ENCODE assay signal across 8 cellular contexts in genomic region chr14:103628221-103628683, GRCh38. TPM values are rescaled to one million over a fixed set of nuclear protein-coding genes. Genes with fewer than 3 reads are reported as not detected.
DNase-seq lines count a peak whose midpoint lies in the region; ATAC-seq, FAIRE-seq and TF ChIP-seq lines count a peak whose summit lies in the region.

No MANE protein-coding gene starts in this region.

- SMC1A ChIA-PET in GM12878 (lab: Charles Lee; ENCODE audit: uncharacterized antibody, unreplicated experiment): interaction anchor here (1.0 kb wide), 1 partner anchor 164 kb away, joined by 3 read pairs; no protein-coding TSS in a partner anchor

- no peaks in the 10 kb centered on the region for H3K27me3 Mint-ChIP-seq in activated naive CD4-positive, alpha-beta T cell treated with anti-CD3 and anti-CD28 coated beads for 36 hours (ENCODE audit: low read depth)

- no peak for TF ChIP-seq EP300 in GM12878 (IDR thresholded peaks at IDR 0.05; ENCODE audit: borderline replicate concordance in 1 of 2, control insufficient read depth in 1 of 2, low read depth in 2 of 2, low read length in 2 of 2)

- no peak for TF ChIP-seq RAD21 in GM12878 (IDR thresholded peaks at IDR 0.05; ENCODE audit: insufficient read depth, low read depth, low read length)

- intact Hi-C loops in activated naive CD4-positive, alpha-beta T cell treated with anti-CD3 and anti-CD28 coated beads for 36 hours (cut with micrococcal nuclease): loop anchor here (2.0 to 10.0 kb wide), 4 partner anchors 49 to 297 kb away; partner anchors contain the start of genes BAG5, COA8, MARK3 and TDRD9
- intact Hi-C loops in GM12878 (cut with micrococcal nuclease; ENCODE audit: unreplicated experiment): no loop called here

- TF ChIP-seq CTCF in GM12878 (IDR thresholded peaks at IDR 0.05 in 2 of 3, conservative IDR thresholded peaks at IDR 0.05 in 1 of 3; ENCODE audit: control insufficient read depth in 2 of 3, extremely low read depth in 1 of 3, insufficient read depth in 1 of 3, low read depth in 3 of 3, low read length in 3 of 3) (no peak), retinal pigment epithelial cell (conservative IDR thresholded peaks at IDR 0.05; ENCODE audit: low read depth, low read length) (no peak)

- H2AFZ ChIP-seq in GM12878 (ENCODE audit: control insufficient read depth, low read depth, low read length): peak overlapping the region; percentile 92

- no peaks in the 10 kb centered on the region for H3K36me3 ChIP-seq in GM12878 (ENCODE audit: control insufficient read depth in 2 of 2, insufficient read depth in 2 of 2, low read length in 1 of 2)
- H3K36me3 ChIP-seq in iPS-15b (ENCODE audit: control insufficient read depth, insufficient read depth, low read length): no peaks in the 10 kb centered on the region

- ATAC-seq in GM12878 (peak; percentile 55), GM21526 (IDR thresholded peaks at IDR 0.05; ENCODE audit: low FRiP score, unreplicated experiment) (no peak), HG03565 (IDR thresholded peaks at IDR 0.05; ENCODE audit: unreplicated experiment) (no peak)

- H3K9ac ChIP-seq in GM12878 (ENCODE audit: control insufficient read depth, insufficient read depth, low read length) (peak overlapping the region; percentile 90), iPS-15b (ENCODE audit: low read depth, low read length) (peak overlapping the region; percentile 83)

- in situ Hi-C loops in GM12878 (cut with MboI): no loop called here

- H3K4me2 ChIP-seq in GM12878 (ENCODE audit: control insufficient read depth, insufficient read depth): peak overlapping the region; percentile 96

- H3K9me3 ChIP-seq in GM12878 (replicated peaks; ENCODE audit: control insufficient read depth, insufficient read depth, low read length) (no peaks in the 10 kb centered on the region), iPS-15b (ENCODE audit: control insufficient read depth, insufficient read depth, low read length) (no peaks in the 10 kb centered on the region)

- H3K4me1 ChIP-seq in GM12878 (ENCODE audit: control insufficient read depth, insufficient read depth, low read length): peaks cover 32% of the 10 kb centered on the region
- H3K4me1 ChIP-seq in iPS-15b (ENCODE audit: control insufficient read depth, insufficient read depth, low read length): peaks cover 8% of the 10 kb centered on the region

- H3K27ac Mint-ChIP-seq in activated naive CD4-positive, alpha-beta T cell treated with anti-CD3 and anti-CD28 coated beads for 36 hours: peak overlapping the region; percentile 74

- TF ChIP-seq POLR2A in GM12878 (IDR thresholded peaks at IDR 0.05; ENCODE audit: low read depth, low read length): peak; percentile 75

- H3K4me3 ChIP-seq in GM12878: peak overlapping the region; percentile 96
- peak overlapping the region; percentile 88 for H3K4me3 ChIP-seq in iPS-15b (ENCODE audit: low read depth, low read length)
- peak overlapping the region; percentile 74 for H3K4me3 ChIP-seq in retinal pigment epithelial cell (ENCODE audit: low read length)

- POLR2A ChIA-PET in GM12878 (lab: Charles Lee): interaction anchor here (0.6 to 2.1 kb wide), 2 partner anchors 87 to 364 kb away, joined by 3 to 5 read pairs; partner anchors contain the start of gene XRCC3

- no peaks in the 10 kb centered on the region for H3K9me3 Mint-ChIP-seq in activated naive CD4-positive, alpha-beta T cell treated with anti-CD3 and anti-CD28 coated beads for 36 hours

- DNase-seq in activated naive CD4-positive, alpha-beta T cell treated with anti-CD3 and anti-CD28 coated beads for 36 hours: peak; percentile 54
- no peak for DNase-seq in activated naive CD4-positive, alpha-beta T cell treated with anti-CD3 and anti-CD28 coated beads, Interleukin-2, amount 50 U/mL, for 16 hours
- DNase-seq in NOMO-1 treated with DMSO at 0.1 percent for 48 hours (lab: John Stamatoyannopoulos, UW; ENCODE audit: unreplicated experiment): peak; percentile 38
- DNase-seq in GM12878 (ENCODE audit: low read depth, low spot score): no peak
- DNase-seq in retinal pigment epithelial cell (ENCODE audit: low read depth): peak; percentile 41

- 1% methylated on average over 28 of the region's 31 CpGs for WGBS in GM12878 (ENCODE audit: insufficient coverage, insufficient replicate concordance, low lambda C conversion rate, missing lambda C conversion rate)

- CTCF ChIA-PET in activated naive CD4-positive, alpha-beta T cell treated with anti-CD3 and anti-CD28 coated beads for 36 hours (lab: Charles Lee): interaction anchor here (1.0 kb wide), 1 partner anchor 21 kb away, joined by 3 read pairs; no protein-coding TSS in a partner anchor
- CTCF ChIA-PET in GM12878 (lab: Yijun Ruan, JAX): no interaction called here

- H3K79me2 ChIP-seq in GM12878 (ENCODE audit: control insufficient read depth, insufficient read depth, low read length): peaks cover 38% of the 10 kb centered on the region

- no TSS peak for BruUV-seq in GM12878 (replicated peaks; lab: Mats Ljungman, UMichigan)

- peak overlapping the region; percentile 86 for H3K4me3 Mint-ChIP-seq in activated naive CD4-positive, alpha-beta T cell treated with anti-CD3 and anti-CD28 coated beads for 36 hours

- H3K36me3 Mint-ChIP-seq in activated naive CD4-positive, alpha-beta T cell treated with anti-CD3 and anti-CD28 coated beads for 36 hours (ENCODE audit: low read depth): peaks cover 3% of the 10 kb centered on the region

- peaks cover 36% of the 10 kb centered on the region for H3K4me1 Mint-ChIP-seq in activated naive CD4-positive, alpha-beta T cell treated with anti-CD3 and anti-CD28 coated beads for 36 hours (ENCODE audit: low read depth)

- peak overlapping the region; percentile 60 for H3K27ac ChIP-seq in GM12878 (ENCODE audit: control insufficient read depth, insufficient read depth)

- no peak for FAIRE-seq in GM12878 (lab: Jason Lieb, UNC)

- H4K20me1 ChIP-seq in GM12878 (ENCODE audit: control insufficient read depth, insufficient read depth): peaks cover 4% of the 10 kb centered on the region; the same call in 1 of the 2 replicates

- H3K27me3 ChIP-seq in GM12878 (replicated peaks in 1 of 2; ENCODE audit: control insufficient read depth in 2 of 2, insufficient read depth in 2 of 2, low read length in 1 of 2) (no peaks in the 10 kb centered on the region), iPS-15b (ENCODE audit: control insufficient read depth, insufficient read depth, low read length) (no peaks in the 10 kb centered on the region)

- RAD21 ChIA-PET in GM12878 (lab: Charles Lee; ENCODE audit: unreplicated experiment): interaction anchor here (1.3 kb wide), 1 partner anchor 52 kb away, joined by 3 read pairs; no protein-coding TSS in a partner anchor

TF ChIP-seq in GM12878, 131 proteins besides CTCF, POLR2A, EP300 and RAD21 (continues in another document):
- TF ChIP-seq NR2F1 (conservative IDR thresholded peaks at IDR 0.05) (peak; percentile 62), ASH2L (IDR thresholded peaks at IDR 0.05; ENCODE audit: borderline replicate concordance, low read depth) (0 out of 2 replicates have a peak, but pooled peaks have one; percentile 5), POLR2AphosphoS5 (IDR thresholded peaks at IDR 0.05; ENCODE audit: low read length) (peak; percentile 55; the same call in 1 of the 2 replicates), ZNF687 (IDR thresholded peaks at IDR 0.05) (peak; percentile 61), HDGF (IDR thresholded peaks at IDR 0.05) (peak; percentile 56; the same call in 1 of the 2 replicates)

RNA-seq across cellular contexts. Expression of gene KLC1, which starts 0.8 kb away (rescaled TPM):
- 100 to 1,000 TPM in 1 of 2 experiments, 10 to 100 TPM in 1; 94.8 to 101 TPM for total RNA-seq in activated naive CD4-positive, alpha-beta T cell treated with anti-CD3 and anti-CD28 coated beads for 36 hours
- total RNA-seq in GM12878 (2013; cell fraction: nucleolus; rRNA removed): 554 and 642 TPM in 2 replicates
- 95.2 and 105 TPM in 2 replicates for total RNA-seq in GM12878 (2014; rRNA removed)
- total RNA-seq in GM12878 (2014; rRNA removed; fragmentation: Illumina TruSeq; extraction: Trizol): 68.9 and 71.4 TPM in 2 replicates
- total RNA-seq in GM12878 (2021): 102 and 113 TPM in 2 replicates
- polyA plus RNA-seq in GM12878 (2011; ENCODE audit: low read depth): 28.4 TPM
- polyA plus RNA-seq in GM12878 (2011; rRNA removed): 85.2 and 120 TPM in 2 replicates
- 67.3 and 92.1 TPM in 2 replicates for polyA plus RNA-seq in GM12878 (2011; cell fraction: cytosol; rRNA removed)
- 163 and 232 TPM in 2 replicates for polyA plus RNA-seq in GM12878 (2011; cell fraction: nucleus; rRNA removed)
- 47.0 and 54.6 TPM in 2 replicates for polyA plus RNA-seq in GM12878 (2012)
- polyA plus RNA-seq in GM12878 (2014; fragmentation: Illumina TruSeq; extraction: Trizol): 39.2 and 44.2 TPM in 2 replicates
- polyA plus RNA-seq in GM12878 (2014; fragmentation: Nextera tagmentation; extraction: Ambion mirVana): 10 to 100 TPM in 1 of 2 experiments, 1 to 10 TPM in 1; 5.5 to 15.5 TPM
- polyA plus RNA-seq in GM12878 (2014; rRNA removed): 137 and 140 TPM in 2 replicates
- 10 to 100 TPM; 75.7 to 76.5 TPM for polyA plus RNA-seq in GM12878 (2016; fragmentation: Nextera tagmentation; extraction: Ambion mirVana)
- 56.7 and 78.0 TPM in 2 replicates for polyA minus RNA-seq in GM12878 (2011; rRNA and poly(A)+ RNA removed)
- polyA minus RNA-seq in GM12878 (2011; cell fraction: cytosol; rRNA and poly(A)+ RNA removed): 26.9 and 31.3 TPM in 2 replicates
- polyA minus RNA-seq in GM12878 (2011; cell fraction: nucleus; rRNA and poly(A)+ RNA removed): 69.4 and 128 TPM in 2 replicates

Comparison
In these comparisons a context has a peak if more than half of its experiments do, and no peak if none do; other contexts are left out.
1. DNase-seq: peak in activated naive CD4-positive, alpha-beta T cell treated with anti-CD3 and anti-CD28 coated beads for 36 hours (single experiment), NOMO-1 treated with DMSO at 0.1 percent for 48 hours (single experiment) and retinal pigment epithelial cell (single experiment); none in activated naive CD4-positive, alpha-beta T cell treated with anti-CD3 and anti-CD28 coated beads, Interleukin-2, amount 50 U/mL, for 16 hours (single experiment) and GM12878 (single experiment).
2. Peak in every context shown above with its lines, with median percentiles within 50 percentile points of each other: H3K4me3 ChIP-seq.